7 cellular contexts compared by ENCODE assay signal in the genomic region with DNA sequence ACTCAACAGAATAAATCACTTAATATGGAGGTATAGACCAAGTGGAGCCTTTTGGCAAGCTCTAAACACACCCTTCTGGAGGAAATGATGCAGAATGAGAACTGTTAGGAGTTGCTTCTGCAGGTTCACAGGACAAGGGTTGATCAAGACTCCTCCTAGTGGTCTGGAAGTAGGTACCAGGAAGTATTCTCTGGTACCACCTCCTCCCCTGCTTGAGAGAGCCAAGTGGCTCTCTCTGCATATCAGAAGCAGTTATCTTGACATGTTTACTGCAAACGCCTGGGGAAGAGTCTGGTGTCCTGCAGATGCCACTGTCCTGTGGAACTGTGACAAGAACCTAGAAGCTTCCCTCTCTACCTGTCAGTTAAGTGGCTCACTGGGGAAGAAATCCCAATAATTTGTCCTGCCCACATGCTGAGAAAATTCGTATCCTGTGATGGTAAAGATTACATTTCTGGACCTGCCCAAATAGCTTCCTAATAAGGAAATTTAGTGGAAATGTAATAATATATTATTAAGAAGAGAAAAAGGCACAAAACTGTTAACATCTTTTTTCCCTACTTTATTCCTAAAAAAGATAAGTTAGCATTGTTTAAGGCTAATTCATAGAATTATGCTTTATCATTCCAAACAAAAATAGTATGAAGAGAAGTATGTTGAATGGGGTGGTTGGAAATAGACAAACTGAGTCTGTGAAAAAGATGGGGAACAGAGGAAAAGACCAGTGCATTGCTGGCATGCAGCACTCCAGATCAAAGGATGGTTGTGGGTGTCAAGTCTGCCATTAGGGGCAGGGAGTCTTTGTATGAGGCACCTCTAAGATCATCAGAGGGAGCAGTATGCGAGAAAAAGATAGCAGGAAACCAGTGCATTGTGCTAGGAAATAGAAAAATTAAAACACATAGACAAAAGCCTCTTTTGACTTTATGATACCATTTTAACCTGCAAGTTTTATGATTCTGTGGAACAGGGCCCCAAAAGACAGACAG.
A peak's percentile ranks its signal among the peaks of the same experiment; 100 is the strongest.
DNase-seq lines count a peak whose midpoint lies in the region; ATAC-seq and FAIRE-seq lines count a peak whose summit lies in the region.

No MANE protein-coding gene starts in this region.

- CTCF ChIA-PET in activated CD8-positive, alpha-beta T cell treated with anti-CD3 and anti-CD28 coated beads, Interleukin-2, amount 10 ng/mL, durations not matched to agents 7 days and 5 days (lab: Charles Lee), result interaction anchor here (0.7 to 4.3 kb wide), 35 partner anchors 9 to 269 kb away, joined by 3 to 43 read pairs (median 5); partner anchors contain the start of genes CDC42SE2 and HINT1

- H3K36me3 ChIP-seq in small intestine (ENCODE audit: control insufficient read depth in 2 of 2, insufficient read depth in 2 of 2, low read length in 2 of 2), result peaks cover 0 to 5% of the 10 kb centered on the region in 2 donors

- no peak overlapping the region for H3K4me3 ChIP-seq in small intestine (ENCODE audit: low read depth in 1 of 2, low read length in 2 of 2)

- H3K27me3 ChIP-seq in small intestine (ENCODE audit: control insufficient read depth in 2 of 2, insufficient read depth in 2 of 2, low read length in 2 of 2), result no peaks in the 10 kb centered on the region

- H3K4me1 Mint-ChIP-seq in activated CD8-positive, alpha-beta T cell treated with anti-CD3 and anti-CD28 coated beads, Interleukin-2, amount 10 ng/mL, durations not matched to agents 7 days and 5 days (ENCODE audit: low read depth), result peaks cover 68% of the 10 kb centered on the region

- POLR2A ChIA-PET in activated CD8-positive, alpha-beta T cell treated with anti-CD3 and anti-CD28 coated beads, Interleukin-2, amount 10 ng/mL, durations not matched to agents 7 days and 5 days (lab: Charles Lee), result interaction anchor here (0.8 to 9.2 kb wide), 22 partner anchors 8 to 219 kb away, joined by 3 to 158 read pairs (median 6); partner anchors contain the start of genes CDC42SE2 and HINT1

- WGBS in small intestine, 3 donors, result 44 to 52% (median 47%) methylated on average over 3 of the region's 3 CpGs

- H3K4me1 ChIP-seq in small intestine (ENCODE audit: control insufficient read depth in 2 of 2, insufficient read depth in 1 of 2, low read depth in 1 of 2, low read length in 1 of 2), result peaks cover 0 to 14% of the 10 kb centered on the region in 2 donors

- no peaks in the 10 kb centered on the region for H3K27me3 Mint-ChIP-seq in activated CD8-positive, alpha-beta T cell treated with anti-CD3 and anti-CD28 coated beads, Interleukin-2, amount 10 ng/mL, durations not matched to agents 7 days and 5 days (ENCODE audit: low read depth)

- H3K27ac ChIP-seq in small intestine (ENCODE audit: low read depth in 1 of 2, low read length in 1 of 2), result peak overlapping the region; percentile 46 to 66

- peak overlapping the region; percentile 81 for H3K27ac Mint-ChIP-seq in activated CD8-positive, alpha-beta T cell treated with anti-CD3 and anti-CD28 coated beads, Interleukin-2, amount 10 ng/mL, durations not matched to agents 7 days and 5 days

- H3K9me3 Mint-ChIP-seq in activated CD8-positive, alpha-beta T cell treated with anti-CD3 and anti-CD28 coated beads, Interleukin-2, amount 10 ng/mL, durations not matched to agents 7 days and 5 days (ENCODE audit: insufficient read depth), result no peaks in the 10 kb centered on the region

- peak; percentile 67 for DNase-seq in EH (ENCODE audit: low read depth)
- DNase-seq in NCI-H69 (lab: John Stamatoyannopoulos, UW), result peak; percentile 86
- peak; percentile 72 for DNase-seq in activated CD8-positive, alpha-beta T cell treated with anti-CD3 and anti-CD28 coated beads, Interleukin-2, amount 10 ng/mL, durations not matched to agents 7 days and 5 days
- peak; percentile 65 for DNase-seq in globus pallidus (ENCODE audit: low spot score)
- peak; percentile 76 for DNase-seq in small intestine

- no peak for FAIRE-seq in small intestine (lab: Jason Lieb, UNC)

- H3K4me3 Mint-ChIP-seq in activated CD8-positive, alpha-beta T cell treated with anti-CD3 and anti-CD28 coated beads, Interleukin-2, amount 10 ng/mL, durations not matched to agents 7 days and 5 days, result peak overlapping the region; percentile 32

- peaks cover 58% of the 10 kb centered on the region for H3K36me3 Mint-ChIP-seq in activated CD8-positive, alpha-beta T cell treated with anti-CD3 and anti-CD28 coated beads, Interleukin-2, amount 10 ng/mL, durations not matched to agents 7 days and 5 days (ENCODE audit: low read depth)

- ATAC-seq in GM19395 (IDR thresholded peaks at IDR 0.05; ENCODE audit: unreplicated experiment), result peak; percentile 71
- peak; percentile 67 for ATAC-seq in HG03342 (IDR thresholded peaks at IDR 0.05; ENCODE audit: unreplicated experiment)
- ATAC-seq in activated CD8-positive, alpha-beta T cell treated with anti-CD3 and anti-CD28 coated beads, Interleukin-2, amount 10 ng/mL, durations not matched to agents 7 days and 5 days, result peak; percentile 77

- no peaks in the 10 kb centered on the region for H3K9me3 ChIP-seq in small intestine (ENCODE audit: control insufficient read depth, low read depth)
